Comparison of ENCODE assay signal across 19 cellular contexts in genomic region chr6:131427441-131428051, GRCh38.
DNase-seq lines count a peak whose midpoint lies in the region; ATAC-seq and TF ChIP-seq lines count a peak whose summit lies in the region.
"Had no signal": no experiment of that assay in that cellular context is flagged by ENCODE, and none has a peak within 500 bp of the region (broad histone marks: within the 10 kb centered on the region; RNA-seq: fewer than 3 reads in every experiment).

No MANE protein-coding gene starts in this region.

- TF ChIP-seq CTCF in MM.1S (IDR thresholded peaks at IDR 0.05; ENCODE audit: low read length), result no peak

- H3K79me2 ChIP-seq in MM.1S (ENCODE audit: low read length), result no peaks in the 10 kb centered on the region

- H3K27ac ChIP-seq in MM.1S (ENCODE audit: low read length) (no peak overlapping the region), caudate nucleus (ENCODE audit: low read depth, low read length) (peak overlapping the region; percentile 14)
- H3K27ac ChIP-seq: A549, C4-2B had no signal

- no peak for ATAC-seq in HG03457 (IDR thresholded peaks at IDR 0.05; ENCODE audit: unreplicated experiment)
- ATAC-seq: A549 had no signal

- no peaks in the 10 kb centered on the region for H3K9me3 ChIP-seq in MM.1S (replicated peaks; ENCODE audit: insufficient read depth, low read length)

- no peak overlapping the region for H3K9ac ChIP-seq in MM.1S (ENCODE audit: low read length)

- H3K9me2 ChIP-seq in MM.1S (replicated peaks; ENCODE audit: insufficient read depth, low read length), result no peaks in the 10 kb centered on the region

- H3K4me2 ChIP-seq in MM.1S (ENCODE audit: low read depth, low read length), result 0 out of 2 replicates have a peak overlapping the region, but pooled peaks have one; percentile 17
- H3K4me2 ChIP-seq: A549 had no signal

- no peaks in the 10 kb centered on the region for H3K36me3 ChIP-seq in MM.1S (replicated peaks; ENCODE audit: insufficient read depth, low read length)

- DNase-seq in Ammon's horn (ENCODE audit: low spot score) (peak; percentile 61), MM.1S (no peak), caudate nucleus (lab: John Stamatoyannopoulos, UW) (peak in 12 of 61 donors; percentile 1 to 82 (median 32)), midbrain (lab: John Stamatoyannopoulos, UW) (peak; percentile 67), A172 (ENCODE audit: low spot score) (no peak), ureter (ENCODE audit: low spot score) (no peak)
- no peak for DNase-seq in effector CD4-positive, alpha-beta T cell
- DNase-seq: COR-L47, DMS153, HFFc6, KBM-7, NCI-H1436 treated with DMSO at 0.1 percent for 48 hours, NCI-H2029 treated with DMSO at 0.1 percent for 48 hours, NCI-H510A, NCI-H82, Right ventricle myocardium superior had no signal

- H3F3A ChIP-seq in MM.1S (ENCODE audit: insufficient read depth, low read length), result no peaks in the 10 kb centered on the region

- no peaks in the 10 kb centered on the region for H3K4me1 ChIP-seq in MM.1S (ENCODE audit: low read length)
- H3K4me1 ChIP-seq: A549 had no signal

- H2AFZ ChIP-seq in MM.1S (ENCODE audit: low read length), result no peak overlapping the region

- no peaks in the 10 kb centered on the region for H3K27me3 ChIP-seq in MM.1S (replicated peaks; ENCODE audit: insufficient read depth, low read length)

- no peak overlapping the region for H3K4me3 ChIP-seq in MM.1S (ENCODE audit: low read length)
- H3K4me3 ChIP-seq: A549 had no signal

- H4K20me1 ChIP-seq in MM.1S (ENCODE audit: insufficient read depth, low read length), result no peaks in the 10 kb centered on the region

Comparison
In these comparisons a context has a peak if more than half of its experiments do, and no peak if none do; other contexts are left out.
1. DNase-seq: peak in Ammon's horn (single experiment) and midbrain (single experiment); none in MM.1S (single experiment), A172 (single experiment), ureter (single experiment) and effector CD4-positive, alpha-beta T cell (single experiment).